In genomic region chr17:1201132-1201702, GRCh38 we compare ENCODE assay signal across 11 cellular contexts. TPM values are rescaled to one million over a fixed set of nuclear protein-coding genes. Genes with fewer than 3 reads are reported as not detected.
DNase-seq lines count a peak whose midpoint lies in the region; ATAC-seq and TF ChIP-seq lines count a peak whose summit lies in the region.
"Had no signal": no experiment of that assay in that cellular context is flagged by ENCODE, and none has a peak within 500 bp of the region (broad histone marks: within the 10 kb centered on the region; RNA-seq: fewer than 3 reads in every experiment).

No MANE protein-coding gene starts in this region.

- peaks cover 11% of the 10 kb centered on the region for H3K9me3 ChIP-seq in BLaER1
- no peaks in the 10 kb centered on the region for H3K9me3 ChIP-seq in mucosa of descending colon
- H3K9me3 ChIP-seq: SJCRH30 had no signal

- intact Hi-C loops in mucosa of descending colon (cut with DNase I, micrococcal nuclease), result no loop called here

- peaks cover 5% of the 10 kb centered on the region for H3K36me3 Mint-ChIP-seq in IgD-negative memory B cell
- no peaks in the 10 kb centered on the region for H3K36me3 Mint-ChIP-seq in activated T-cell treated with anti-CD3 and anti-CD28 coated beads, Interleukin-2, amount 50 U/mL, for 72 hours (ENCODE audit: insufficient read depth in 2 of 2)

- H3K36me3 ChIP-seq in BLaER1 (peaks cover 3% of the 10 kb centered on the region; the same call in 1 of the 2 replicates), mucosa of descending colon (ENCODE audit: low read depth) (no peaks in the 10 kb centered on the region)
- H3K36me3 ChIP-seq: SJCRH30 had no signal

- H3K4me1 Mint-ChIP-seq in IgD-negative memory B cell, result peaks cover 38 to 48% (median 42%) of the 10 kb centered on the region in 3 donors
- H3K4me1 Mint-ChIP-seq in activated T-cell treated with anti-CD3 and anti-CD28 coated beads, Interleukin-2, amount 50 U/mL, for 72 hours (ENCODE audit: low read depth), result peaks cover 43% of the 10 kb centered on the region

- no peak overlapping the region for H3K27ac ChIP-seq in BLaER1
- H3K27ac ChIP-seq: SJCRH30 had no signal

- H3K4me3 Mint-ChIP-seq in IgD-negative memory B cell, result peak overlapping the region; percentile 63 to 90 (median 77)
- H3K4me3 Mint-ChIP-seq in activated T-cell treated with anti-CD3 and anti-CD28 coated beads, Interleukin-2, amount 50 U/mL, for 72 hours, result peak overlapping the region; percentile 30 to 65

- peak overlapping the region; percentile 89 for H3K4me2 ChIP-seq in BLaER1
- H3K4me2 ChIP-seq: smooth muscle cell had no signal

- H3K4me3 ChIP-seq in BLaER1 (no peak overlapping the region), mucosa of descending colon (no peak overlapping the region)
- H3K4me3 ChIP-seq: SJCRH30, smooth muscle cell had no signal

- peaks cover 17% of the 10 kb centered on the region; the same call in 1 of the 2 replicates for H3K27me3 ChIP-seq in BLaER1
- H3K27me3 ChIP-seq: SJCRH30 had no signal

- DNase-seq in activated T-cell treated with anti-CD3 and anti-CD28 coated beads, Interleukin-2, amount 50 U/mL, for 72 hours, result peak; percentile 49 to 58
- DNase-seq in mucosa of descending colon (peak in 1 of 3 donors; percentile 75), midbrain (lab: John Stamatoyannopoulos, UW) (no peak), DMS53 (lab: John Stamatoyannopoulos, UW) (no peak), SIG-M5 (lab: John Stamatoyannopoulos, UW) (no peak)
- DNase-seq: SJCRH30 had no signal

- peaks cover 83% of the 10 kb centered on the region for H4K20me1 ChIP-seq in BLaER1

- H3K9ac ChIP-seq in BLaER1, result no peak overlapping the region

- H3K27ac Mint-ChIP-seq in IgD-negative memory B cell, result peak overlapping the region; percentile 91 to 96 (median 93)
- H3K27ac Mint-ChIP-seq in activated T-cell treated with anti-CD3 and anti-CD28 coated beads, Interleukin-2, amount 50 U/mL, for 72 hours, result peak overlapping the region; percentile 12

- no peaks in the 10 kb centered on the region for H3K9me3 Mint-ChIP-seq in IgD-negative memory B cell
- no peaks in the 10 kb centered on the region for H3K9me3 Mint-ChIP-seq in activated T-cell treated with anti-CD3 and anti-CD28 coated beads, Interleukin-2, amount 50 U/mL, for 72 hours
- H3K9me3 Mint-ChIP-seq: nephron had no signal

- H3K27me3 Mint-ChIP-seq in IgD-negative memory B cell, result no peaks in the 10 kb centered on the region
- H3K27me3 Mint-ChIP-seq in activated T-cell treated with anti-CD3 and anti-CD28 coated beads, Interleukin-2, amount 50 U/mL, for 72 hours (ENCODE audit: low read depth), result no peaks in the 10 kb centered on the region

- peak; percentile 49 to 72 for ATAC-seq in activated T-cell treated with anti-CD3 and anti-CD28 coated beads, Interleukin-2, amount 50 U/mL, for 72 hours (replicated peaks in 1 of 2)
- ATAC-seq in mucosa of descending colon (peak; percentile 41), GM19023 (IDR thresholded peaks at IDR 0.05; ENCODE audit: unreplicated experiment) (no peak)

- H3K4me1 ChIP-seq in BLaER1 (peaks cover 48% of the 10 kb centered on the region), mucosa of descending colon (ENCODE audit: low read depth) (peaks cover 20% of the 10 kb centered on the region)

- TF ChIP-seq CTCF in mucosa of descending colon (IDR thresholded peaks at IDR 0.05), result no peak

RNA-seq across cellular contexts. Expression of gene ABR, which starts 21.4 kb away (rescaled TPM):
- polyA plus RNA-seq in IgD-negative memory B cell, result 19.2 TPM
- 10 to 100 TPM; 65.8 to 70.8 TPM for total RNA-seq in activated T-cell treated with anti-CD3 and anti-CD28 coated beads, Interleukin-2, amount 50 U/mL, for 72 hours
- 100 to 1,000 TPM; 257 to 470 (median 292) TPM for total RNA-seq in mucosa of descending colon

Comparison
In these comparisons a context has a peak if more than half of its experiments do, and no peak if none do; other contexts are left out.
1. DNase-seq: peak in activated T-cell treated with anti-CD3 and anti-CD28 coated beads, Interleukin-2, amount 50 U/mL, for 72 hours (2 of 2); none in midbrain (single experiment), DMS53 (single experiment) and SIG-M5 (single experiment).